ENCODE assay signal across 1 cellular context in the genomic region with DNA sequence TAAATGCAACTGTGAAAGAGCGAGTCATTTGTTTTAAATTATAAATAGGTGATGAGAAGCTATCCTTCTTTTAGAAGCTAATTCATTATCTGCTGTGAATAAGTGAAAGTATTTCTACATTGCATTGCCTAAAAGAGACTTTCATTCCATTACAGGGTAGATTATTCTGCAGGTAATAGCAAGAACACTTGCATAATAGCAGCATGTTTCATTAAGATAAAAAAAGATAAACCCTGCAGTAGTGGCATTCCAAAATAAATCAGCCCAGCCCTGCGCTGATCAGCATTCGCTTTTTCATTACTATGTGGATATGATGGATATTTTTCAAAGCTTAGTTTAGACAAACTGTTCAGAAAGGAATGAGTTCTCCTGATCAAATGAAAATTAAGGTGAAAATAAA.
TF ChIP-seq lines count a peak whose summit lies in the region.

No MANE protein-coding gene starts in this region.

TF ChIP-seq in HCT116, 20 proteins besides CTCF, POLR2A, EP300 and RAD21:
- TF ChIP-seq EZH2phosphoT487 (IDR thresholded peaks at IDR 0.05; ENCODE audit: borderline replicate concordance): no peak
- TF ChIP-seq, protein P1, sequence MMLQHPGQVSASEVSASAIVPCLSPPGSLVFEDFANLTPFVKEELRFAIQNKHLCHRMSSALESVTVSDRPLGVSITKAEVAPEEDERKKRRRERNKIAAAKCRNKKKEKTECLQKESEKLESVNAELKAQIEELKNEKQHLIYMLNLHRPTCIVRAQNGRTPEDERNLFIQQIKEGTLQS (IDR thresholded peaks at IDR 0.05): no peak
- no peak for TF ChIP-seq SRF (IDR thresholded peaks at IDR 0.05; ENCODE audit: low read depth)
- TF ChIP-seq, protein P2, sequence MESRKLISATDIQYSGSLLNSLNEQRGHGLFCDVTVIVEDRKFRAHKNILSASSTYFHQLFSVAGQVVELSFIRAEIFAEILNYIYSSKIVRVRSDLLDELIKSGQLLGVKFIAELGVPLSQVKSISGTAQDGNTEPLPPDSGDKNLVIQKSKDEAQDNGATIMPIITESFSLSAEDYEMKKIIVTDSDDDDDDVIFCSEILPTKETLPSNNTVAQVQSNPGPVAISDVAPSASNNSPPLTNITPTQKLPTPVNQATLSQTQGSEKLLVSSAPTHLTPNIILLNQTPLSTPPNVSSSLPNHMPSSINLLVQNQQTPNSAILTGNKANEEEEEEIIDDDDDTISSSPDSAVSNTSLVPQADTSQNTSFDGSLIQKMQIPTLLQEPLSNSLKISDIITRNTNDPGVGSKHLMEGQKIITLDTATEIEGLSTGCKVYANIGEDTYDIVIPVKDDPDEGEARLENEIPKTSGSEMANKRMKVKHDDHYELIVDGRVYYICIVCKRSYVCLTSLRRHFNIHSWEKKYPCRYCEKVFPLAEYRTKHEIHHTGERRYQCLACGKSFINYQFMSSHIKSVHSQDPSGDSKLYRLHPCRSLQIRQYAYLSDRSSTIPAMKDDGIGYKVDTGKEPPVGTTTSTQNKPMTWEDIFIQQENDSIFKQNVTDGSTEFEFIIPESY (IDR thresholded peaks at IDR 0.05; ENCODE audit: extremely low read depth, insufficient replicate concordance, low read length): no peak
- no peak for TF ChIP-seq EZH2 (IDR thresholded peaks at IDR 0.05)
- TF ChIP-seq FOSL1 (IDR thresholded peaks at IDR 0.05; ENCODE audit: low read depth): no peak
- TF ChIP-seq YY1 (IDR thresholded peaks at IDR 0.05; ENCODE audit: extremely low read depth, insufficient replicate concordance, low read depth, low read length): no peak
- no peak for TF ChIP-seq CEBPB (IDR thresholded peaks at IDR 0.05; ENCODE audit: low read depth)
- TF ChIP-seq EGR1 (IDR thresholded peaks at IDR 0.05; ENCODE audit: low read depth): no peak
- TF ChIP-seq SIN3A (IDR thresholded peaks at IDR 0.05; ENCODE audit: low read depth): no peak
- TF ChIP-seq JUND (IDR thresholded peaks at IDR 0.05): no peak
